Comparison of ENCODE assay signal across 13 cellular contexts in genomic region chr2:8636691-8637636, GRCh38. TPM values are rescaled to one million over a fixed set of nuclear protein-coding genes. Genes with fewer than 3 reads are reported as not detected.
A peak's percentile ranks its signal among the peaks of the same experiment; 100 is the strongest.
DNase-seq lines count a peak whose midpoint lies in the region; ATAC-seq and TF ChIP-seq lines count a peak whose summit lies in the region.
"Had no signal": no experiment of that assay in that cellular context is flagged by ENCODE, and none has a peak within 500 bp of the region (broad histone marks: within the 10 kb centered on the region; RNA-seq: fewer than 3 reads in every experiment).

No MANE protein-coding gene starts in this region.

- no peaks in the 10 kb centered on the region for H3K36me3 ChIP-seq in SJSA1
- no peaks in the 10 kb centered on the region for H3K36me3 ChIP-seq in osteoblast (ENCODE audit: insufficient read depth, low read length)
- H3K36me3 ChIP-seq in transverse colon, result no peaks in the 10 kb centered on the region
- H3K36me3 ChIP-seq: thoracic aorta had no signal

- H3K79me2 ChIP-seq in osteoblast (ENCODE audit: insufficient read depth, low read length), result no peaks in the 10 kb centered on the region

- no peaks in the 10 kb centered on the region for H4K20me1 ChIP-seq in osteoblast (ENCODE audit: insufficient read depth, low read length)

- H2AFZ ChIP-seq in osteoblast (ENCODE audit: low read length), result peak overlapping the region; percentile 79

- H3K27me3 ChIP-seq in SJSA1 (replicated peaks) (no peaks in the 10 kb centered on the region), osteoblast (ENCODE audit: insufficient read depth, low read length) (no peaks in the 10 kb centered on the region), transverse colon (no peaks in the 10 kb centered on the region)

- DNase-seq in EL (peak; percentile 68), SJSA1 (ENCODE audit: low read depth in 1 of 2, low spot score in 2 of 2) (peak; percentile 76 to 79), glomerular visceral epithelial cell (ENCODE audit: extremely low spot score) (peak; percentile 61), osteoblast (ENCODE audit: insufficient read length, low spot score, missing footprints) (peak; percentile 92), transverse colon (no peak), hippocampal formation (lab: John Stamatoyannopoulos, UW) (no peak)
- no peak for DNase-seq in activated effector memory CD4-positive, alpha-beta T cell treated with Interleukin-2 at 50 U/mL for 16 hours
- DNase-seq: activated CD4-positive, alpha-beta T cell treated with anti-CD3 and anti-CD28 coated beads for 36 hours; activated naive CD4-positive, alpha-beta T cell treated with anti-CD3 and anti-CD28 coated beads, Interleukin-2, amount 50 U/mL, for 16 hours; NCI-H1436; stimulated activated CD4-positive, alpha-beta T cell treated with anti-CD3 and anti-CD28 coated beads, Interleukin-4, amount 100 ng/mL, for 24 hours had no signal

- WGBS in transverse colon (ENCODE audit: low coverage in 1 of 2), 2 donors, result 62 to 75% methylated on average over 3 to 17 of the region's 17 CpGs

- in situ Hi-C loops in transverse colon (cut with MboI; ENCODE audit: low pct_ligation_motif_present in 1 of 4, low pct_unique_long_range_greater_than_20kb in 1 of 4, low sequenced_read_pairs in 3 of 4), result no loop called here

- H3K27ac ChIP-seq in SJSA1 (peak overlapping the region; percentile 85), osteoblast (ENCODE audit: low read depth, low read length) (no peak overlapping the region), transverse colon (peak overlapping the region in 1 of 4 donors; percentile 25)
- H3K27ac ChIP-seq: thoracic aorta had no signal

- TF ChIP-seq EP300 in transverse colon (IDR thresholded peaks at IDR 0.05; ENCODE audit: low read depth), result no peak

- H3K4me3 ChIP-seq in SJSA1, result no peak overlapping the region
- H3K4me3 ChIP-seq in osteoblast (ENCODE audit: insufficient read depth, low read length), result no peak overlapping the region
- no peak overlapping the region for H3K4me3 ChIP-seq in transverse colon
- H3K4me3 ChIP-seq: thoracic aorta had no signal

- TF ChIP-seq POLR2A in transverse colon (IDR thresholded peaks at IDR 0.05), result no peak

- peak overlapping the region; percentile 55 for H3K4me2 ChIP-seq in osteoblast (ENCODE audit: insufficient read depth, low read length)

- H3K9me3 ChIP-seq in SJSA1 (replicated peaks) (no peaks in the 10 kb centered on the region), osteoblast (ENCODE audit: low read depth, low read length) (no peaks in the 10 kb centered on the region), transverse colon (no peaks in the 10 kb centered on the region)
- H3K9me3 ChIP-seq: thoracic aorta had no signal

- H3K4me1 ChIP-seq in SJSA1 (replicated peaks) (peaks cover 55% of the 10 kb centered on the region), osteoblast (ENCODE audit: insufficient read depth, low read length) (peaks cover 24% of the 10 kb centered on the region), transverse colon (peaks cover 0 to 15% (median 5%) of the 10 kb centered on the region in 4 donors)

- intact Hi-C loops in transverse colon (cut with DNase I; ENCODE audit: low total_unique reads), result no loop called here

- TF ChIP-seq CTCF in osteoblast (IDR thresholded peaks at IDR 0.05; ENCODE audit: extremely low read depth, low read depth, low read length) (no peak), transverse colon (IDR thresholded peaks at IDR 0.05) (no peak)

- ATAC-seq in GM19328 (IDR thresholded peaks at IDR 0.05; ENCODE audit: unreplicated experiment), result no peak
- ATAC-seq: activated CD4-positive, alpha-beta T cell treated with anti-CD3 and anti-CD28 coated beads for 36 hours had no signal

RNA-seq across cellular contexts. Expression of gene ID2, which starts 44.9 kb away (rescaled TPM):
- 161 and 209 TPM in 2 replicates for total RNA-seq in SJSA1 (2014; rRNA removed; shearing (Covaris generic))
- total RNA-seq in osteoblast (139 and 168 TPM in 2 replicates), transverse colon (100 to 1,000 TPM; 329 to 437 (median 382) TPM)

Comparison
In these comparisons a context has a peak if more than half of its experiments do, and no peak if none do; other contexts are left out.
1. DNase-seq: peak in EL (single experiment), SJSA1 (2 of 2), glomerular visceral epithelial cell (single experiment) and osteoblast (single experiment); none in activated effector memory CD4-positive, alpha-beta T cell treated with Interleukin-2 at 50 U/mL for 16 hours (single experiment), transverse colon (single experiment) and hippocampal formation (0 of 2).